In genomic region chr10:76252733-76253132, GRCh38 we compare ENCODE assay signal across 15 cellular contexts.
"Had no signal": no experiment of that assay in that cellular context is flagged by ENCODE, and none has a peak within 500 bp of the region (broad histone marks: within the 10 kb centered on the region; RNA-seq: fewer than 3 reads in every experiment).

No MANE protein-coding gene starts in this region.

- H3K27me3 Mint-ChIP-seq: activated naive CD8-positive, alpha-beta T cell treated with anti-CD3 and anti-CD28 coated beads, Interleukin-2, amount 50 U/mL, for 24 hours; natural killer cell treated with Interleukin-12 subunit alpha and Interleukin-12 subunit beta and Interleukin-15 and Interleukin-18, amount 100 ng/mL, for 72 hours; progenitor cell of endocrine pancreas had no signal

- H3K4me3 ChIP-seq: left ventricle myocardium inferior, right lobe of liver, stomach, thoracic aorta had no signal

- H3K36me3 Mint-ChIP-seq: natural killer cell treated with Interleukin-12 subunit alpha and Interleukin-12 subunit beta and Interleukin-15 and Interleukin-18, amount 100 ng/mL, for 72 hours had no signal

- ATAC-seq: activated CD4-positive, CD25-positive, alpha-beta regulatory T cell treated with anti-CD3 and anti-CD28 coated beads, Interleukin-2, amount 50 U/mL, for 24 hours; activated naive CD8-positive, alpha-beta T cell treated with anti-CD3 and anti-CD28 coated beads, Interleukin-2, amount 50 U/mL, for 24 hours; natural killer cell treated with Interleukin-12 subunit alpha and Interleukin-12 subunit beta and Interleukin-15 and Interleukin-18, amount 100 ng/mL, for 72 hours had no signal

- H3K4me3 Mint-ChIP-seq: activated naive CD8-positive, alpha-beta T cell treated with anti-CD3 and anti-CD28 coated beads, Interleukin-2, amount 50 U/mL, for 24 hours; endodermal cell; natural killer cell treated with Interleukin-12 subunit alpha and Interleukin-12 subunit beta and Interleukin-15 and Interleukin-18, amount 100 ng/mL, for 72 hours; T-helper 2 cell treated with Interferon-gamma antibody and Interleukin-4, amounts not matched to agents 5 μg/mL and 100 μg/mL, for 36 hours had no signal

- H3K9me3 ChIP-seq: left ventricle myocardium inferior, right lobe of liver, stomach, thoracic aorta had no signal

- H3K4me1 ChIP-seq: left ventricle myocardium inferior, right lobe of liver had no signal

- H3K27ac Mint-ChIP-seq: activated naive CD8-positive, alpha-beta T cell treated with anti-CD3 and anti-CD28 coated beads, Interleukin-2, amount 50 U/mL, for 24 hours; endodermal cell; natural killer cell treated with Interleukin-12 subunit alpha and Interleukin-12 subunit beta and Interleukin-15 and Interleukin-18, amount 100 ng/mL, for 72 hours; progenitor cell of endocrine pancreas; T-helper 2 cell treated with Interferon-gamma antibody and Interleukin-4, amounts not matched to agents 5 μg/mL and 100 μg/mL, for 36 hours had no signal

- H3K27me3 ChIP-seq: right lobe of liver, stomach had no signal

- H3K27ac ChIP-seq: left ventricle myocardium inferior, right lobe of liver, thoracic aorta had no signal

- DNase-seq: activated naive CD4-positive, alpha-beta T cell treated with Interleukin-2 at 50 U/mL for 16 hours; activated naive CD8-positive, alpha-beta T cell treated with anti-CD3 and anti-CD28 coated beads, Interleukin-2, amount 50 U/mL, for 24 hours; activated T-cell treated with anti-CD3 and anti-CD28 coated beads for 4 hours; endodermal cell; erythroblast; hippocampal formation; left ventricle myocardium inferior; stimulated activated CD4-positive, alpha-beta T cell treated with anti-CD3 and anti-CD28 coated beads, Interleukin-1b, Interleukin-23, amount 100 ng/mL, for 48 hours; stomach had no signal

- H3K36me3 ChIP-seq: left ventricle myocardium inferior, right lobe of liver, stomach, thoracic aorta had no signal

- H3K9me3 Mint-ChIP-seq: activated naive CD8-positive, alpha-beta T cell treated with anti-CD3 and anti-CD28 coated beads, Interleukin-2, amount 50 U/mL, for 24 hours; endodermal cell; natural killer cell treated with Interleukin-12 subunit alpha and Interleukin-12 subunit beta and Interleukin-15 and Interleukin-18, amount 100 ng/mL, for 72 hours; T-helper 2 cell treated with Interferon-gamma antibody and Interleukin-4, amounts not matched to agents 5 μg/mL and 100 μg/mL, for 36 hours had no signal

- H3K4me1 Mint-ChIP-seq: activated naive CD8-positive, alpha-beta T cell treated with anti-CD3 and anti-CD28 coated beads, Interleukin-2, amount 50 U/mL, for 24 hours; endodermal cell had no signal
